Comparison of ENCODE assay signal across 18 cellular contexts in the genomic region with DNA sequence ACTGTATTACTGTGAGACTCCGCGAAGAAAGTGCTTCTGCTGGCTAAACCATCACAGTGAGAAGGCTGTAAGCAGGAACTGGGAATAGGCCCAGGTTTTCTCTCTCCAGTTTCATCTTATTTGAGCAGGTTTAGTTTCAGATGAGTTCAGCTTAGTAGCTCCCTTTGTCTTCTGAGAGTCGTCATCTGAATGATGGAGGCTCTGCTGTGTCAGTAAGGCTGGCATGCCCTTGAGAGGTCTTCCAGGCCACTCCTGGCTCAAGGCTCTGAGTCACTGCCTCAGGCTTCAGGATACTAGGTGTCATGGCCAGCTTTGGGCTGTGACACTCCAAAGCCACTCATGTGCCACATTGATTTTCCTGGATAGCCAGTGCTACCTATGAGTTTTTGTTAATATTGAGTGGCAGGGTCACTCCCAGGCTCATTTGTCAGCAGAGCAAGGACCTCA.
DNase-seq lines count a peak whose midpoint lies in the region; TF ChIP-seq lines count a peak whose summit lies in the region.
"Had no signal": no experiment of that assay in that cellular context is flagged by ENCODE, and none has a peak within 500 bp of the region (broad histone marks: within the 10 kb centered on the region; RNA-seq: fewer than 3 reads in every experiment).

No MANE protein-coding gene starts in this region.

- no peaks in the 10 kb centered on the region for H3K9me2 ChIP-seq in neural cell (ENCODE audit: insufficient read depth, low read length)

- H3K36me3 ChIP-seq in neural cell (ENCODE audit: insufficient read depth, low read length), result peaks cover 6% of the 10 kb centered on the region

- no peaks in the 10 kb centered on the region for H3K9me3 ChIP-seq in neural cell (ENCODE audit: low read length)
- H3K9me3 ChIP-seq: stomach, vagina had no signal

- H2AFZ ChIP-seq in neural cell (ENCODE audit: low read depth, low read length), result no peak overlapping the region
- H2AFZ ChIP-seq: GM23338 had no signal

- no peak overlapping the region for H3K9ac ChIP-seq in neural cell (ENCODE audit: low read length)

- TF ChIP-seq CTCF in AG09319 (IDR thresholded peaks at IDR 0.05; ENCODE audit: low read depth, low read length) (no peak), dorsolateral prefrontal cortex (IDR thresholded peaks at IDR 0.05 in 54 of 56, conservative IDR thresholded peaks at IDR 0.05 in 2 of 56; ENCODE audit: low read depth in 1 of 56, partially characterized antibody in 56 of 56) (no peak), neural cell (IDR thresholded peaks at IDR 0.05; ENCODE audit: poor library complexity, severe bottlenecking) (no peak)

- H3K27me3 ChIP-seq in dorsolateral prefrontal cortex (no peaks in the 10 kb centered on the region), neural cell (ENCODE audit: insufficient read depth, low read depth, low read length) (no peaks in the 10 kb centered on the region)
- H3K27me3 ChIP-seq: stomach, vagina had no signal

- H3F3A ChIP-seq in neural cell (ENCODE audit: insufficient read depth, low read length, poor library complexity, severe bottlenecking), result no peaks in the 10 kb centered on the region

- TF ChIP-seq RAD21 in neural cell (conservative IDR thresholded peaks at IDR 0.05), result no peak

- no peak overlapping the region for H3K4me3 ChIP-seq in dorsolateral prefrontal cortex
- H3K4me3 ChIP-seq in neural cell (ENCODE audit: low read length), result no peak overlapping the region
- H3K4me3 ChIP-seq: GM23338, stomach, vagina had no signal

- no peak for TF ChIP-seq EP300 in neural cell (conservative IDR thresholded peaks at IDR 0.05; ENCODE audit: poor library complexity, severe bottlenecking)

- no peaks in the 10 kb centered on the region for H3K79me2 ChIP-seq in neural cell (replicated peaks; ENCODE audit: insufficient read depth, low read length)

- peak; percentile 22 for DNase-seq in AG09319 (ENCODE audit: extremely low read depth, low read depth)
- DNase-seq in NCI-H2196 (lab: John Stamatoyannopoulos, UW; ENCODE audit: unreplicated experiment), result peak; percentile 28
- no peak for DNase-seq in dorsolateral prefrontal cortex
- no peak for DNase-seq in DMS153 treated with DMSO at 0.1 percent for 48 hours (lab: John Stamatoyannopoulos, UW; ENCODE audit: unreplicated experiment)
- DNase-seq in UCSD-AML1 (lab: John Stamatoyannopoulos, UW; ENCODE audit: unreplicated experiment), result no peak
- no peak for DNase-seq in central memory CD4-positive, alpha-beta T cell
- no peak for DNase-seq in T1000 (lab: John Stamatoyannopoulos, UW)
- DNase-seq: activated CD4-positive, alpha-beta T cell treated with anti-CD3 and anti-CD28 coated beads, Interleukin-2, amount 10 ng/mL, durations not matched to agents 24 days and 14 days; activated naive CD4-positive, alpha-beta T cell treated with anti-CD3 and anti-CD28 coated beads, Interleukin-2, amount 50 U/mL, for 16 hours; effector memory CD4-positive, alpha-beta T cell; naive thymus-derived CD4-positive, alpha-beta T cell; NCI-H1436 treated with DMSO at 0.1 percent for 48 hours; SIG-M5; stimulated activated CD4-positive, alpha-beta T cell treated with anti-CD3 and anti-CD28 coated beads, Interleukin-15, amount 100 ng/mL, for 24 hours; stomach had no signal

- intact Hi-C loops in dorsolateral prefrontal cortex (cut with DNase I), result no loop called here

- H4K20me1 ChIP-seq in neural cell (ENCODE audit: insufficient read depth), result no peaks in the 10 kb centered on the region

- H3K27ac ChIP-seq in dorsolateral prefrontal cortex (peak overlapping the region in 49 of 59 donors; percentile 10 to 81 (median 60)), neural cell (ENCODE audit: low read length) (peak overlapping the region; percentile 3)
- H3K27ac ChIP-seq: stomach, vagina had no signal

- H3K4me2 ChIP-seq in neural cell (ENCODE audit: low read length), result no peak overlapping the region
- H3K4me2 ChIP-seq: GM23338 had no signal

TF ChIP-seq in neural cell, 6 proteins besides CTCF, POLR2A, EP300 and RAD21:
- no peak for TF ChIP-seq MXI1 (conservative IDR thresholded peaks at IDR 0.05; ENCODE audit: poor library complexity, severe bottlenecking)
- TF ChIP-seq POLR2AphosphoS5 (IDR thresholded peaks at IDR 0.05), result no peak
- no peak for TF ChIP-seq SMC3 (conservative IDR thresholded peaks at IDR 0.05; ENCODE audit: poor library complexity)
- TF ChIP-seq TAF1 (IDR thresholded peaks at IDR 0.05; ENCODE audit: low read depth), result no peak
- TF ChIP-seq EZH2 (IDR thresholded peaks at IDR 0.05; ENCODE audit: borderline replicate concordance, insufficient read depth, low read length, poor library complexity, severe bottlenecking), result no peak
- TF ChIP-seq, protein P1, sequence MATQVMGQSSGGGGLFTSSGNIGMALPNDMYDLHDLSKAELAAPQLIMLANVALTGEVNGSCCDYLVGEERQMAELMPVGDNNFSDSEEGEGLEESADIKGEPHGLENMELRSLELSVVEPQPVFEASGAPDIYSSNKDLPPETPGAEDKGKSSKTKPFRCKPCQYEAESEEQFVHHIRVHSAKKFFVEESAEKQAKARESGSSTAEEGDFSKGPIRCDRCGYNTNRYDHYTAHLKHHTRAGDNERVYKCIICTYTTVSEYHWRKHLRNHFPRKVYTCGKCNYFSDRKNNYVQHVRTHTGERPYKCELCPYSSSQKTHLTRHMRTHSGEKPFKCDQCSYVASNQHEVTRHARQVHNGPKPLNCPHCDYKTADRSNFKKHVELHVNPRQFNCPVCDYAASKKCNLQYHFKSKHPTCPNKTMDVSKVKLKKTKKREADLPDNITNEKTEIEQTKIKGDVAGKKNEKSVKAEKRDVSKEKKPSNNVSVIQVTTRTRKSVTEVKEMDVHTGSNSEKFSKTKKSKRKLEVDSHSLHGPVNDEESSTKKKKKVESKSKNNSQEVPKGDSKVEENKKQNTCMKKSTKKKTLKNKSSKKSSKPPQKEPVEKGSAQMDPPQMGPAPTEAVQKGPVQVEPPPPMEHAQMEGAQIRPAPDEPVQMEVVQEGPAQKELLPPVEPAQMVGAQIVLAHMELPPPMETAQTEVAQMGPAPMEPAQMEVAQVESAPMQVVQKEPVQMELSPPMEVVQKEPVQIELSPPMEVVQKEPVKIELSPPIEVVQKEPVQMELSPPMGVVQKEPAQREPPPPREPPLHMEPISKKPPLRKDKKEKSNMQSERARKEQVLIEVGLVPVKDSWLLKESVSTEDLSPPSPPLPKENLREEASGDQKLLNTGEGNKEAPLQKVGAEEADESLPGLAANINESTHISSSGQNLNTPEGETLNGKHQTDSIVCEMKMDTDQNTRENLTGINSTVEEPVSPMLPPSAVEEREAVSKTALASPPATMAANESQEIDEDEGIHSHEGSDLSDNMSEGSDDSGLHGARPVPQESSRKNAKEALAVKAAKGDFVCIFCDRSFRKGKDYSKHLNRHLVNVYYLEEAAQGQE (IDR thresholded peaks at IDR 0.05; ENCODE audit: borderline replicate concordance), result no peak

Comparison
In these comparisons a context has a peak if more than half of its experiments do, and no peak if none do; other contexts are left out.
1. DNase-seq: peak in AG09319 (single experiment) and NCI-H2196 (single experiment); none in dorsolateral prefrontal cortex (0 of 10), DMS153 treated with DMSO at 0.1 percent for 48 hours (single experiment), UCSD-AML1 (single experiment), central memory CD4-positive, alpha-beta T cell (single experiment) and T1000 (single experiment).